In the genomic region with DNA sequence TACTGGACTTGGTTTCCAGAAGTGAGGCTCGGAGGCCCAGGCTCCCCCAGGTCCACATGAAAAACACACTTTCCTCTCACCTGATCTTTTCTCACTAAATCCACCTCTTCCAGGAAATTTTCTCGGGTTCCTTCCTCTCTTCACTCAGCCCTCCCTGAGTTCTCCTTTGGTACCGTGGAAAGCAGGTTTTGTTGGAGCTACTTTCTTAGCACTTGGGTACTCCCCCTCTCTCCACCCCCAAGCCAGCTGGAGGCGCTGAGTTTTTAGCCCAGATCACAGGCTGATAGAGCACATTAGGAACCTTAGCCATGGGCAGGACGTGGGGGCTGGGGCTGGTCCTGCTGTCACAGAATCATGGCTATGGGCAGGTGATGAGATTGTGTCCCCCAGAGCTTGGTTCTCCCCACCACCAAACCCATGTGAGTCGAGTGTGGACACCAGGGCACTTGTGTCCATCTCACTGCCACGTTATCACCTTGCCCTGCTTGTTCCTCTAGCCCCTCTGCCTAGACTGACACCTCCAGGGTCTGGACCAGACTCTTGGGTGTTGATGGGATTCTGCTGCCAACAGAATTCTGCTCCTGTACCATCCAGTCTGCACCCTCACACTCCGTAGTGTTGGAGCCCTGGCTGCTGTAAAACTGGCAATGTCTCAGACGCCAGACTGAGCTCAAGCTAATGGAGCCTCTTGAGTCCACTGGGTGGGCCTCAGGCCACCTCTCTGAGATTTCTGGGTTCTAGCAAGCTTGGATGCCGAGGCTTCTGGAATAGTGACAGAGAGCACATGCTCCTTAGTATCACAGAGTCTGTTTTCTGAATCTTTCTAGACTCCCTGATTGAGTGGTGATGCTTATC, we compare ENCODE assay signal across 24 cellular contexts.
DNase-seq lines count a peak whose midpoint lies in the region; FAIRE-seq and TF ChIP-seq lines count a peak whose summit lies in the region.
"Had no signal": no experiment of that assay in that cellular context is flagged by ENCODE, and none has a peak within 500 bp of the region (broad histone marks: within the 10 kb centered on the region; RNA-seq: fewer than 3 reads in every experiment).

No MANE protein-coding gene starts in this region.

- H3K9ac ChIP-seq in endodermal cell (ENCODE audit: extremely low read depth, low read length, poor library complexity, severe bottlenecking) (no peak overlapping the region), mesenchymal stem cell (ENCODE audit: low read length) (no peak overlapping the region)
- H3K9ac ChIP-seq: BLaER1, KMS-11 had no signal

- CTCF ChIA-PET in HEK293T (lab: Yijun Ruan, JAX), result interaction anchor here (0.8 kb wide), 1 partner anchor 66 kb away, joined by 3 read pairs; no protein-coding TSS in a partner anchor

- H3K27ac Mint-ChIP-seq in endodermal cell, result no peak overlapping the region
- H3K27ac Mint-ChIP-seq: CD4-positive, CD25-positive, alpha-beta regulatory T cell; IgD-negative memory B cell had no signal

- no peaks in the 10 kb centered on the region for H3K27me3 Mint-ChIP-seq in endodermal cell (ENCODE audit: insufficient read depth)
- H3K27me3 Mint-ChIP-seq: CD4-positive, CD25-positive, alpha-beta regulatory T cell had no signal

- H2BK15ac ChIP-seq in mesenchymal stem cell (ENCODE audit: low read depth, poor library complexity, severe bottlenecking), result no peak overlapping the region

- H3K27me3 ChIP-seq in endodermal cell (ENCODE audit: control insufficient read depth, insufficient read depth, low read length, poor library complexity, severe bottlenecking) (peaks cover 4% of the 10 kb centered on the region), mesenchymal stem cell (ENCODE audit: control insufficient read depth in 1 of 2, insufficient read depth in 1 of 2, low read length in 2 of 2) (peaks cover 7% of the 10 kb centered on the region in 2 experiments), small intestine (ENCODE audit: control insufficient read depth in 2 of 2, insufficient read depth in 2 of 2, low read length in 2 of 2) (no peaks in the 10 kb centered on the region)
- H3K27me3 ChIP-seq: BLaER1, SJCRH30 had no signal

- no peak overlapping the region for H3K4me2 ChIP-seq in mesenchymal stem cell (ENCODE audit: low read length, poor library complexity, severe bottlenecking)
- H3K4me2 ChIP-seq: BLaER1, KMS-11 had no signal

- no peak overlapping the region for H4K8ac ChIP-seq in mesenchymal stem cell (ENCODE audit: low read length)

- H3K4me3 ChIP-seq in endodermal cell (ENCODE audit: low read length) (no peak overlapping the region), mesenchymal stem cell (ENCODE audit: insufficient read depth in 1 of 2, low read depth in 1 of 2, low read length in 2 of 2) (no peak overlapping the region), small intestine (ENCODE audit: low read depth in 1 of 2, low read length in 2 of 2) (no peak overlapping the region)
- H3K4me3 ChIP-seq: BLaER1, SJCRH30 had no signal

- no peak overlapping the region for H3K4me3 Mint-ChIP-seq in endodermal cell
- H3K4me3 Mint-ChIP-seq: CD4-positive, CD25-positive, alpha-beta regulatory T cell; IgD-negative memory B cell had no signal

- H2AFZ ChIP-seq in mesenchymal stem cell (ENCODE audit: low read depth, low read length), result no peak overlapping the region

- H3K4me1 ChIP-seq in endodermal cell (ENCODE audit: control insufficient read depth, insufficient read depth, low read length) (peaks cover 14% of the 10 kb centered on the region), mesenchymal stem cell (ENCODE audit: control insufficient read depth, insufficient read depth, low read depth, low read length) (peaks cover 2% of the 10 kb centered on the region), small intestine (ENCODE audit: control insufficient read depth in 2 of 2, insufficient read depth in 1 of 2, low read depth in 1 of 2, low read length in 1 of 2) (no peaks in the 10 kb centered on the region)
- H3K4me1 ChIP-seq: BLaER1, SJCRH30 had no signal

- H3K36me3 ChIP-seq in endodermal cell (ENCODE audit: control insufficient read depth, insufficient read depth, low read length) (no peaks in the 10 kb centered on the region), mesenchymal stem cell (ENCODE audit: control insufficient read depth in 1 of 2, insufficient read depth in 2 of 2, low read depth in 1 of 2, low read length in 2 of 2) (no peaks in the 10 kb centered on the region), small intestine (ENCODE audit: control insufficient read depth in 2 of 2, insufficient read depth in 2 of 2, low read length in 2 of 2) (no peaks in the 10 kb centered on the region)
- H3K36me3 ChIP-seq: BLaER1, SJCRH30 had no signal

- H2BK12ac ChIP-seq in mesenchymal stem cell (ENCODE audit: low read length in 2 of 2), result no peak overlapping the region

- H3K23ac ChIP-seq in mesenchymal stem cell (ENCODE audit: low read length in 2 of 2), result no peak overlapping the region

- no peak overlapping the region for H3K14ac ChIP-seq in mesenchymal stem cell (ENCODE audit: low read length in 2 of 2)

- peak; percentile 44 for DNase-seq in activated CD8-positive, alpha-beta memory T cell treated with anti-CD3 and anti-CD28 coated beads for 24 hours
- no peak for DNase-seq in activated CD8-positive, alpha-beta memory T cell treated with anti-CD3 and anti-CD28 coated beads, Interleukin-2, amount 50 U/mL, for 4 hours
- DNase-seq in HEK293T (ENCODE audit: extremely low spot score) (peak; percentile 1), endodermal cell (peak; percentile 34), mesenchymal stem cell (no peak), SIG-M5 treated with dmso at 0.1 percent for 504 hours (lab: John Stamatoyannopoulos, UW; ENCODE audit: unreplicated experiment) (no peak), hypothalamus (lab: John Stamatoyannopoulos, UW) (no peak), small intestine (no peak)
- DNase-seq: CD4-positive, CD25-positive, alpha-beta regulatory T cell; MM.1S; NCI-H2029; NCI-H446 treated with DMSO at 0.1 percent for 48 hours; NCI-H526; NCI-H82; NK-92 treated with Interleukin-12 subunit alpha and Interleukin-12 subunit beta, amount 100 ng/mL, for 24 hours; PC-3; SJCRH30 had no signal

- H2BK5ac ChIP-seq in mesenchymal stem cell (ENCODE audit: low read depth, low read length, poor library complexity, severe bottlenecking), result peak overlapping the region; percentile 49

- H3K4me1 Mint-ChIP-seq in endodermal cell, result peaks cover 39% of the 10 kb centered on the region

- H3K9me3 Mint-ChIP-seq in endodermal cell, result no peaks in the 10 kb centered on the region
- H3K9me3 Mint-ChIP-seq: CD4-positive, CD25-positive, alpha-beta regulatory T cell; IgD-negative memory B cell had no signal

- no peak overlapping the region for H4K91ac ChIP-seq in mesenchymal stem cell (ENCODE audit: low read length)

- POLR2A ChIA-PET in HEK293T (lab: Yijun Ruan, JAX), result no interaction called here

- H3K79me1 ChIP-seq in mesenchymal stem cell (replicated peaks; ENCODE audit: low read length, poor library complexity, severe bottlenecking), result no peaks in the 10 kb centered on the region

- no peak overlapping the region for H2BK120ac ChIP-seq in mesenchymal stem cell (ENCODE audit: low read depth, low read length)

- no peak for FAIRE-seq in small intestine (lab: Jason Lieb, UNC)
- FAIRE-seq: A204.1, D721Med, GM18507, H54 had no signal

- H3K9me3 ChIP-seq in endodermal cell (ENCODE audit: control insufficient read depth, low read length) (no peaks in the 10 kb centered on the region), mesenchymal stem cell (ENCODE audit: control insufficient read depth, low read length) (no peaks in the 10 kb centered on the region), small intestine (ENCODE audit: control insufficient read depth, low read depth) (no peaks in the 10 kb centered on the region)
- H3K9me3 ChIP-seq: BLaER1, SJCRH30 had no signal

- H2AK5ac ChIP-seq in mesenchymal stem cell (ENCODE audit: low read length, severe bottlenecking), result no peak overlapping the region

- no peak overlapping the region for H3K18ac ChIP-seq in mesenchymal stem cell (ENCODE audit: low read depth in 1 of 2, low read length in 2 of 2)

- 94 to 97% methylated on average over 10 of the region's 10 CpGs for WGBS in endodermal cell (ENCODE audit: insufficient coverage in 1 of 2, insufficient read length in 1 of 2), 2 experiments
- 79% methylated on average over 9 of the region's 10 CpGs for WGBS in mesenchymal stem cell
- WGBS in small intestine, 3 donors, result 73 to 77% (median 73%) methylated on average over 10 of the region's 10 CpGs

- no peaks in the 10 kb centered on the region for H3K36me3 Mint-ChIP-seq in endodermal cell (ENCODE audit: low read depth)
- H3K36me3 Mint-ChIP-seq: CD4-positive, CD25-positive, alpha-beta regulatory T cell; IgD-negative memory B cell had no signal

- TF ChIP-seq CTCF in endodermal cell (conservative IDR thresholded peaks at IDR 0.05), result no peak

- no peak overlapping the region for H3K4ac ChIP-seq in mesenchymal stem cell (ENCODE audit: low read depth in 1 of 2, low read length in 2 of 2)

- no peak overlapping the region for H3K27ac ChIP-seq in endodermal cell (ENCODE audit: low read depth, low read length)
- H3K27ac ChIP-seq in mesenchymal stem cell (ENCODE audit: low read length, poor library complexity, severe bottlenecking), result no peak overlapping the region
- no peak overlapping the region for H3K27ac ChIP-seq in small intestine (ENCODE audit: low read depth in 1 of 2, low read length in 1 of 2)
- H3K27ac ChIP-seq: BLaER1, KMS-11, SJCRH30 had no signal

TF ChIP-seq in HEK293T, 16 proteins besides CTCF, POLR2A, EP300 and RAD21:
- TF ChIP-seq FOXM1 (IDR thresholded peaks at IDR 0.05; ENCODE audit: borderline replicate concordance) (no peak), LEF1 (IDR thresholded peaks at IDR 0.05; ENCODE audit: borderline replicate concordance) (no peak)

Comparison
In these comparisons a context has a peak if more than half of its experiments do, and no peak if none do; other contexts are left out.
1. DNase-seq: peak in activated CD8-positive, alpha-beta memory T cell treated with anti-CD3 and anti-CD28 coated beads for 24 hours (single experiment), HEK293T (single experiment) and endodermal cell (single experiment); none in activated CD8-positive, alpha-beta memory T cell treated with anti-CD3 and anti-CD28 coated beads, Interleukin-2, amount 50 U/mL, for 4 hours (single experiment), mesenchymal stem cell (single experiment), SIG-M5 treated with dmso at 0.1 percent for 504 hours (single experiment), hypothalamus (0 of 51) and small intestine (single experiment).